In genomic region chr12:50314629-50315312, GRCh38 we compare ENCODE assay signal across 9 cellular contexts. TPM values are rescaled to one million over a fixed set of nuclear protein-coding genes. Genes with fewer than 3 reads are reported as not detected.
DNase-seq lines count a peak whose midpoint lies in the region; ATAC-seq and TF ChIP-seq lines count a peak whose summit lies in the region.
"Had no signal": no experiment of that assay in that cellular context is flagged by ENCODE, and none has a peak within 500 bp of the region (broad histone marks: within the 10 kb centered on the region; RNA-seq: fewer than 3 reads in every experiment).

No MANE protein-coding gene starts in this region.

- peak overlapping the region; percentile 8; the same call in 1 of the 2 replicates for H3K18ac ChIP-seq in IMR-90 (ENCODE audit: low read depth, low read length)

- CTCF ChIA-PET in IMR-90 (lab: Yijun Ruan, JAX), result interaction anchor here (0.7 to 1.9 kb wide), 7 partner anchors 12 to 182 kb away, joined by 3 to 9 read pairs (median 4); no protein-coding TSS in a partner anchor

- H3K4me3 ChIP-seq in IMR-90 (ENCODE audit: insufficient read depth, low read depth, low read length) (no peak overlapping the region), stomach (no peak overlapping the region)

- TF ChIP-seq CTCF in IMR-90 (conservative IDR thresholded peaks at IDR 0.05; ENCODE audit: low read depth, low read length) (peak; percentile 85), stomach (IDR thresholded peaks at IDR 0.05) (peak in 4 of 7 experiments; percentile 46 to 58 (median 54))

- H2BK20ac ChIP-seq in IMR-90 (ENCODE audit: low read depth, low read length), result 0 out of 2 replicates have a peak overlapping the region, but pooled peaks have one; percentile 55

- H4K20me1 ChIP-seq in IMR-90 (ENCODE audit: insufficient read depth, low read length), result no peaks in the 10 kb centered on the region

- WGBS in IMR-90 (ENCODE audit: extremely low coverage in 2 of 2, insufficient read length in 1 of 2), 2 experiments, result no CpG with 5 or more reads among the region's 7 CpGs
- 57 to 70% (median 64%) methylated on average over 7 of the region's 7 CpGs for WGBS in stomach, 5 donors

- in situ Hi-C loops in IMR-90 (cut with MboI; ENCODE audit: low sequenced_read_pairs), result loop anchor here (10.0 kb wide), 1 partner anchor 110 kb away; no protein-coding TSS in a partner anchor

- H3K27ac ChIP-seq in IMR-90 (ENCODE audit: insufficient read depth, low read length) (no peak overlapping the region), stomach (no peak overlapping the region)
- H3K27ac ChIP-seq: neutrophil had no signal

- TF ChIP-seq POLR2A in IMR-90 (IDR thresholded peaks at IDR 0.05; ENCODE audit: low read depth, low read length), result no peak
- no peak for TF ChIP-seq POLR2A in stomach (IDR thresholded peaks at IDR 0.05)

- H3K4ac ChIP-seq in IMR-90 (ENCODE audit: low read depth, low read length), result peak overlapping the region; percentile 78

- intact Hi-C loops in IMR-90 (cut with micrococcal nuclease), result loop anchor here (1.0 to 5.0 kb wide), 6 partner anchors 72 to 240 kb away; no protein-coding TSS in a partner anchor
- intact Hi-C loops in stomach (cut with DNase I; ENCODE audit: low total_unique reads), result loop anchor here (10.0 kb wide), 1 partner anchor 90 kb away; no protein-coding TSS in a partner anchor

- no peak for TF ChIP-seq EP300 in stomach (IDR thresholded peaks at IDR 0.05)

- H2AFZ ChIP-seq in IMR-90 (replicated peaks; ENCODE audit: low read length, poor library complexity), result no peak overlapping the region

- peak overlapping the region in 1 of 2 experiments; percentile 88; a peak in 2 of 4 replicates for H4K8ac ChIP-seq in IMR-90 (ENCODE audit: low read depth in 2 of 2, low read length in 2 of 2)

- peak; percentile 70 for ATAC-seq in IMR-90 (ENCODE audit: low read depth)

- peak overlapping the region; percentile 66; the same call in 1 of the 2 replicates for H2BK120ac ChIP-seq in IMR-90 (ENCODE audit: low read depth, low read length)

- H3K4me1 ChIP-seq in IMR-90 (ENCODE audit: control insufficient read depth, insufficient read depth, low read length) (peaks cover 6% of the 10 kb centered on the region), stomach (peaks cover 0 to 23% (median 16%) of the 10 kb centered on the region in 4 donors)

- POLR2A ChIA-PET in IMR-90 (lab: Charles Lee; ENCODE audit: unreplicated experiment), result interaction anchor here (0.5 to 0.6 kb wide), 3 partner anchors 93 to 1200 kb away, joined by 4 to 15 read pairs (median 12); no protein-coding TSS in a partner anchor

- H2BK15ac ChIP-seq in IMR-90 (ENCODE audit: low read depth, low read length), result peak overlapping the region; percentile 45; the same call in 1 of the 3 replicates

- H2AK9ac ChIP-seq in IMR-90 (replicated peaks; ENCODE audit: low read depth, low read length, poor library complexity), result no peak overlapping the region

- peak overlapping the region; percentile 80; the same call in 1 of the 2 replicates for H2AK5ac ChIP-seq in IMR-90 (ENCODE audit: low read depth, low read length)

- H3K4me2 ChIP-seq in IMR-90 (ENCODE audit: low read depth, low read length), result 0 out of 2 replicates have a peak overlapping the region, but pooled peaks have one; percentile 2

- H3K23ac ChIP-seq in IMR-90 (ENCODE audit: low read depth, low read length), result no peak overlapping the region

- DNase-seq in DMS153 treated with DMSO at 0.1 percent for 48 hours (lab: John Stamatoyannopoulos, UW; ENCODE audit: unreplicated experiment) (peak; percentile 13), IMR-90 (peak; percentile 80), SK-N-DZ (ENCODE audit: low spot score) (peak; percentile 68), globus pallidus (ENCODE audit: low spot score) (peak; percentile 1), stomach (no peak), nucleus accumbens (lab: John Stamatoyannopoulos, UW) (no peak), T-helper 1 cell (no peak)
- DNase-seq in activated CD8-positive, alpha-beta memory T cell treated with anti-CD3 and anti-CD28 coated beads, Interleukin-2, amount 50 U/mL, for 48 hours, result no peak

- peak overlapping the region; percentile 67; the same call in 1 of the 2 replicates for H4K91ac ChIP-seq in IMR-90 (ENCODE audit: insufficient read depth, low read depth, low read length)

- dilution Hi-C loops in IMR-90 (cut with HindIII; ENCODE audit: low sequenced_read_pairs, unreplicated experiment), result no loop called here

- H3K9ac ChIP-seq in IMR-90 (ENCODE audit: low read depth, low read length), result peak overlapping the region; percentile 68

- no peak overlapping the region; the same call in 1 of the 2 replicates for H3K56ac ChIP-seq in IMR-90 (ENCODE audit: extremely low read depth, insufficient read depth, low read length)

- H3K9me1 ChIP-seq in IMR-90 (ENCODE audit: insufficient read depth, low read length), result 0 out of 2 replicates have a peak, but pooled peaks cover 3% of the 10 kb centered on the region

- H3K27me3 ChIP-seq in IMR-90 (ENCODE audit: control insufficient read depth, insufficient read depth, low read length) (no peaks in the 10 kb centered on the region), stomach (no peaks in the 10 kb centered on the region)
- H3K27me3 ChIP-seq: neutrophil had no signal

- TF ChIP-seq RAD21 in IMR-90 (IDR thresholded peaks at IDR 0.05; ENCODE audit: low read length), result peak; percentile 90

- BruUV-seq in IMR-90 (replicated peaks; lab: Mats Ljungman, UMichigan), result no TSS peak

- H3K9me3 ChIP-seq in IMR-90 (ENCODE audit: control insufficient read depth, insufficient read depth, low read length) (no peaks in the 10 kb centered on the region), stomach (no peaks in the 10 kb centered on the region)
- H3K9me3 ChIP-seq: neutrophil had no signal

- H3K14ac ChIP-seq in IMR-90 (replicated peaks; ENCODE audit: low read depth, low read length), result peak overlapping the region; percentile 69; the same call in 1 of the 2 replicates

- H3K79me1 ChIP-seq in IMR-90 (ENCODE audit: low read depth in 1 of 2, low read length in 2 of 2), result peaks cover 0 to 4% of the 10 kb centered on the region in 2 experiments; a peak in 1 of 4 replicates

- H4K5ac ChIP-seq in IMR-90 (ENCODE audit: low read depth, low read length), result peak overlapping the region; percentile 61; the same call in 1 of the 2 replicates

- H2BK5ac ChIP-seq in IMR-90 (ENCODE audit: low read depth, low read length, poor library complexity, severe bottlenecking), result no peak overlapping the region

- H3K36me3 ChIP-seq in IMR-90 (ENCODE audit: control insufficient read depth, insufficient read depth, low read length) (no peaks in the 10 kb centered on the region), stomach (no peaks in the 10 kb centered on the region)
- H3K36me3 ChIP-seq: neutrophil had no signal

TF ChIP-seq in IMR-90, 13 proteins besides CTCF, POLR2A, EP300 and RAD21:
- TF ChIP-seq SMC3 (IDR thresholded peaks at IDR 0.05; ENCODE audit: low read depth, low read length), result peak; percentile 97
- TF ChIP-seq MAZ (IDR thresholded peaks at IDR 0.05; ENCODE audit: borderline replicate concordance, low read depth, low read length), result no peak
- no peak for TF ChIP-seq RCOR1 (IDR thresholded peaks at IDR 0.05; ENCODE audit: insufficient replicate concordance, low read length)

RNA-seq across cellular contexts. Expression of gene LIMA1, which starts 31.5 kb away (rescaled TPM):
- total RNA-seq in IMR-90 (2012; rRNA removed), result 163 and 183 TPM in 2 replicates
- polyA plus RNA-seq in IMR-90 (2012; rRNA removed), result 111 and 126 TPM in 2 replicates
- 25.4 and 30.9 TPM in 2 replicates for polyA plus RNA-seq in IMR-90 (2012; cell fraction: cytosol; rRNA removed)
- 79.3 and 765 TPM in 2 replicates for polyA plus RNA-seq in IMR-90 (2012; cell fraction: nucleus; rRNA removed; ENCODE audit: low replicate concordance)
- polyA plus RNA-seq in SK-N-DZ (2014; cell fraction: cytosol; rRNA removed), result 37.8 and 40.5 TPM in 2 replicates
- polyA plus RNA-seq in SK-N-DZ (2014; cell fraction: nucleus; rRNA removed), result 19.7 and 26.9 TPM in 2 replicates
- total RNA-seq in stomach, result 100 to 1,000 TPM in 3 of 5 donors, 10 to 100 TPM in 2; 71.0 to 143 (median 132) TPM
- 10 to 100 TPM; 28.7 to 72.4 (median 33.7) TPM for polyA plus RNA-seq in stomach

Comparison
In these comparisons a context has a peak if more than half of its experiments do, and no peak if none do; other contexts are left out.
1. DNase-seq: peak in DMS153 treated with DMSO at 0.1 percent for 48 hours (single experiment), IMR-90 (single experiment), SK-N-DZ (single experiment) and globus pallidus (single experiment); none in stomach (single experiment), activated CD8-positive, alpha-beta memory T cell treated with anti-CD3 and anti-CD28 coated beads, Interleukin-2, amount 50 U/mL, for 48 hours (single experiment), nucleus accumbens (0 of 56) and T-helper 1 cell (0 of 5).